In the genomic region with DNA sequence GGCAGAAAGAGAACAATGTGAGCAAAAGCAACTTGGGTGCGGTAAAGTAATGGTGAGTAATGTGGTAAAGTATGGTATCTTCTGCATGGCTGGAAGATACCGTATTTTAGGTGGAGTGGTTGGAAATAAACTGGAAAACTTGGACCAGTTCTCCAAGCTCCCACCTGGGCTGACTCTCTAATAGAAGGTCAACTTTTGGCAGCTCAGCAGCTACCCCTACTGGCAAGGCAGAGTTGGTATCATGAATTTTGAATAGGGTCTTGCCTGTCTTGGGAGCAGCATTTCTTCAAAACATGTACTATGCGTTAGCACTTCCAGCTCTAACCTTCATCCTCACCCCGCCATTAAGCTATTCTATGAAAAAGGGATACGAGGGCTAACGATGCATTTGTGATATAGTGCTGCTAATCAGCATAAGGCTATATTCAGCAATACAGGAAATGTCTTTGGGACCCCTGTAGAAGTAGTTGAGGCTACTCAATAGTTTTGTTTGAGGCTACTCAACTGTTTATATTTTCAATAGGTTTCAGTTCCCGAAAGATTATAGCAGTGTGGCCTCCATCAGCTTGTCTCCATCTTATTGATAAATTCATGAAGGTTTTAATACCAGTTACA, we compare ENCODE assay signal across 8 cellular contexts.
DNase-seq lines count a peak whose midpoint lies in the region; ATAC-seq and TF ChIP-seq lines count a peak whose summit lies in the region.

No MANE protein-coding gene starts in this region.

- TF ChIP-seq CTCF in C4-2B (conservative IDR thresholded peaks at IDR 0.05) (peak; percentile 84), PC-9 (conservative IDR thresholded peaks at IDR 0.05) (peak; percentile 87), endothelial cell (IDR thresholded peaks at IDR 0.05; ENCODE audit: unreplicated experiment) (peak; percentile 65), mesothelial cell of epicardium (IDR thresholded peaks at IDR 0.05; ENCODE audit: unreplicated experiment) (peak; percentile 72)

- H3K4me2 ChIP-seq in PC-9, result no peak overlapping the region

- H3K36me3 ChIP-seq in PC-9 (ENCODE audit: low read depth), result no peaks in the 10 kb centered on the region

- no peaks in the 10 kb centered on the region for H3K79me2 ChIP-seq in PC-9 (ENCODE audit: low read depth)

- H3K4me1 Mint-ChIP-seq in endothelial cell (ENCODE audit: unreplicated experiment), result peaks cover 2% of the 10 kb centered on the region
- H3K4me1 Mint-ChIP-seq in mesothelial cell of epicardium, result peaks cover 25% of the 10 kb centered on the region

- TF ChIP-seq RAD21 in Ishikawa (IDR thresholded peaks at IDR 0.05; ENCODE audit: low read depth), result peak; percentile 86

- no TSS peak for BruUV-seq in PC-9 (replicated peaks; lab: Mats Ljungman, UMichigan)

- H3K9me3 ChIP-seq in PC-9 (ENCODE audit: insufficient read depth, low read depth), result no peaks in the 10 kb centered on the region

- H3K27ac ChIP-seq in C4-2B (no peak overlapping the region), PC-9 (no peak overlapping the region)

- POLR2A ChIA-PET in PC-9 (lab: Charles Lee; ENCODE audit: unreplicated experiment), result interaction anchor here (0.6 to 0.7 kb wide), 2 partner anchors 11 to 543 kb away, joined by 3 read pairs; no protein-coding TSS in a partner anchor

- H3K9me3 Mint-ChIP-seq in endothelial cell (ENCODE audit: unreplicated experiment) (no peaks in the 10 kb centered on the region), mesothelial cell of epicardium (no peaks in the 10 kb centered on the region)

- H3K4me3 ChIP-seq in PC-9, result no peak overlapping the region

- TF ChIP-seq EP300 in Ishikawa (IDR thresholded peaks at IDR 0.05; ENCODE audit: borderline replicate concordance), result no peak

- ATAC-seq in GM18519 (IDR thresholded peaks at IDR 0.05; ENCODE audit: low FRiP score, unreplicated experiment) (peak; percentile 46), GM19455 (IDR thresholded peaks at IDR 0.05; ENCODE audit: unreplicated experiment) (no peak)

- intact Hi-C loops in PC-9 (cut with micrococcal nuclease; ENCODE audit: unreplicated experiment), result loop anchor here (1.0 to 10.0 kb wide), 3 partner anchors 700 to 1139 kb away; no protein-coding TSS in a partner anchor

- H2AFZ ChIP-seq in PC-9, result no peak overlapping the region

- H3K36me3 Mint-ChIP-seq in endothelial cell (ENCODE audit: low read depth, unreplicated experiment) (no peaks in the 10 kb centered on the region), mesothelial cell of epicardium (no peaks in the 10 kb centered on the region)

- H3K27ac Mint-ChIP-seq in endothelial cell (ENCODE audit: unreplicated experiment), result no peak overlapping the region
- H3K27ac Mint-ChIP-seq in mesothelial cell of epicardium, result no peak overlapping the region

- H3K27me3 ChIP-seq in PC-9 (ENCODE audit: insufficient read depth, low read depth), result no peaks in the 10 kb centered on the region

- DNase-seq in PC-9 (peak; percentile 56 to 62), endothelial cell (ENCODE audit: low spot score) (peak; percentile 77), mesothelial cell of epicardium (ENCODE audit: low spot score in 2 of 2, unreplicated experiment in 2 of 2) (peak in 1 of 2 experiments; percentile 65), NK-92 (lab: John Stamatoyannopoulos, UW; ENCODE audit: unreplicated experiment) (no peak)

- no peaks in the 10 kb centered on the region for H4K20me1 ChIP-seq in PC-9 (ENCODE audit: insufficient read depth)

- H3K4me3 Mint-ChIP-seq in endothelial cell (ENCODE audit: unreplicated experiment), result no peak overlapping the region
- no peak overlapping the region for H3K4me3 Mint-ChIP-seq in mesothelial cell of epicardium

- no peaks in the 10 kb centered on the region for H3K9me2 ChIP-seq in PC-9 (ENCODE audit: insufficient read depth)

- 0 out of 2 replicates have a peak, but pooled peaks cover 11% of the 10 kb centered on the region for H3K4me1 ChIP-seq in PC-9 (replicated peaks; ENCODE audit: insufficient read depth)

- no peaks in the 10 kb centered on the region for H3F3A ChIP-seq in PC-9 (ENCODE audit: insufficient read depth, low read depth)

- CTCF ChIA-PET in PC-9 (lab: Charles Lee), result interaction anchor here (0.6 to 0.7 kb wide), 4 partner anchors 215 to 851 kb away, joined by 3 to 7 read pairs (median 4); no protein-coding TSS in a partner anchor

- H3K27me3 Mint-ChIP-seq in endothelial cell (ENCODE audit: unreplicated experiment) (no peaks in the 10 kb centered on the region), mesothelial cell of epicardium (ENCODE audit: low read depth) (no peaks in the 10 kb centered on the region)

TF ChIP-seq in Ishikawa, 13 proteins besides CTCF, POLR2A, EP300 and RAD21:
- no peak for TF ChIP-seq YY1 (IDR thresholded peaks at IDR 0.05; ENCODE audit: low read depth)
- TF ChIP-seq REST (IDR thresholded peaks at IDR 0.05; ENCODE audit: low read depth), result no peak
- no peak for TF ChIP-seq ZBTB7A (IDR thresholded peaks at IDR 0.05; ENCODE audit: low read depth)
- no peak for TF ChIP-seq CEBPB (IDR thresholded peaks at IDR 0.05)
- TF ChIP-seq NFIC (IDR thresholded peaks at IDR 0.05), result no peak
- TF ChIP-seq TAF1 (IDR thresholded peaks at IDR 0.05; ENCODE audit: low read depth), result no peak
- TF ChIP-seq EGR1 (IDR thresholded peaks at IDR 0.05), result no peak
- no peak for TF ChIP-seq TCF12 (IDR thresholded peaks at IDR 0.05; ENCODE audit: low read depth)
